Comparison of ENCODE assay signal across 10 cellular contexts in the genomic region with DNA sequence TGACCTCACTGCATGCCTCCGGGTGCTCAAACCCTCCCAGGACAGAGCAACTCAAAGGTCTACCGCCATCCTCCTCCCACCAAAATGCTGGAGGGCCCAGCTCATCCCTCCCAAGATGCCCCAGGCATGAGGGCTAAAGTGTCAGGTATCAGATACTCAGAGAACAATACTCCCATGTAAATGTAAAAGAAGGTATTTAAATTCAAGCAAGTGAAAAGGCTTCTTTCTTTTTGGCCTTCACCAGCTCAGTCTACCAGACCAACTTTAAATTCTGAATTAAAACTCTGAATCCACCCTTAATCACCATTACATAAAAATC. TPM values are rescaled to one million over a fixed set of nuclear protein-coding genes. Genes with fewer than 3 reads are reported as not detected.
DNase-seq lines count a peak whose midpoint lies in the region; ATAC-seq and TF ChIP-seq lines count a peak whose summit lies in the region.
"Had no signal": no experiment of that assay in that cellular context is flagged by ENCODE, and none has a peak within 500 bp of the region (broad histone marks: within the 10 kb centered on the region; RNA-seq: fewer than 3 reads in every experiment).

No MANE protein-coding gene starts in this region.

- H3K79me2 ChIP-seq in GM23338 (replicated peaks; ENCODE audit: insufficient read depth), result peaks cover 73% of the 10 kb centered on the region

- no peaks in the 10 kb centered on the region for H3K9me3 Mint-ChIP-seq in CD4-positive, alpha-beta T cell
- peaks cover 2% of the 10 kb centered on the region; the same call in 2 of the 3 replicates for H3K9me3 Mint-ChIP-seq in GM23338
- H3K9me3 Mint-ChIP-seq in activated CD8-positive, alpha-beta T cell treated with anti-CD3 and anti-CD28 coated beads for 36 hours, result no peaks in the 10 kb centered on the region
- H3K9me3 Mint-ChIP-seq: activated T-helper 2 cell treated with anti-CD3 and anti-CD28 coated beads, Interferon-gamma antibody, Interleukin-2, Interleukin-4, amounts not matched to agents 10 μg/mL and 5 μg/mL and 100 μg/mL, durations not matched to agents 14 hours and 24 hours and 36 hours had no signal

- no peak for ATAC-seq in CD4-positive, alpha-beta T cell (ENCODE audit: poor library complexity)
- peak; percentile 79 for ATAC-seq in GM23338
- no peak for ATAC-seq in activated CD8-positive, alpha-beta T cell treated with anti-CD3 and anti-CD28 coated beads for 36 hours
- ATAC-seq in GM18858 (IDR thresholded peaks at IDR 0.05; ENCODE audit: unreplicated experiment), result no peak

- H3K9me3 ChIP-seq in CD4-positive, alpha-beta T cell (ENCODE audit: control insufficient read depth, low read length), result no peaks in the 10 kb centered on the region

- intact Hi-C loops in CD4-positive, alpha-beta T cell (cut with DNase I, micrococcal nuclease), result loop anchor here (5.0 to 10.0 kb wide), 4 partner anchors 37 to 403 kb away; partner anchors contain the start of gene LIN9 (in 1 of the 2)
- intact Hi-C loops in activated CD8-positive, alpha-beta T cell treated with anti-CD3 and anti-CD28 coated beads for 36 hours (cut with micrococcal nuclease), result no loop called here

- peak overlapping the region; percentile 98 for H3K4me3 Mint-ChIP-seq in CD4-positive, alpha-beta T cell
- peak overlapping the region; percentile 97 for H3K4me3 Mint-ChIP-seq in GM23338
- H3K4me3 Mint-ChIP-seq in activated CD8-positive, alpha-beta T cell treated with anti-CD3 and anti-CD28 coated beads for 36 hours, result peak overlapping the region; percentile 99

- peak overlapping the region; percentile 94 for H3K27ac Mint-ChIP-seq in CD4-positive, alpha-beta T cell
- peak overlapping the region; percentile 97 for H3K27ac Mint-ChIP-seq in GM23338
- peak overlapping the region; percentile 69 for H3K27ac Mint-ChIP-seq in activated CD8-positive, alpha-beta T cell treated with anti-CD3 and anti-CD28 coated beads for 36 hours

- H3K27ac ChIP-seq in CD4-positive, alpha-beta T cell (ENCODE audit: low read depth, low read length), result no peak overlapping the region
- H3K27ac ChIP-seq in GM23338 (ENCODE audit: low read depth), result peak overlapping the region; percentile 86; the same call in 1 of the 2 replicates

- H3K4me1 Mint-ChIP-seq in CD4-positive, alpha-beta T cell (ENCODE audit: low read depth), result peaks cover 82% of the 10 kb centered on the region
- peaks cover 56% of the 10 kb centered on the region for H3K4me1 Mint-ChIP-seq in GM23338
- peaks cover 51% of the 10 kb centered on the region for H3K4me1 Mint-ChIP-seq in activated CD8-positive, alpha-beta T cell treated with anti-CD3 and anti-CD28 coated beads for 36 hours (ENCODE audit: low read depth)

- POLR2A ChIA-PET in CD4-positive, alpha-beta T cell (lab: Charles Lee), result interaction anchor here (0.7 to 6.3 kb wide), 5 partner anchors 18 to 535 kb away, joined by 3 to 102 read pairs (median 4); partner anchors contain the start of genes COQ8A and LIN9
- POLR2A ChIA-PET in activated CD8-positive, alpha-beta T cell treated with anti-CD3 and anti-CD28 coated beads for 36 hours (lab: Charles Lee), result no interaction called here

- no peak overlapping the region for H2AFZ ChIP-seq in GM23338

- H3K27me3 Mint-ChIP-seq in CD4-positive, alpha-beta T cell, result no peaks in the 10 kb centered on the region
- H3K27me3 Mint-ChIP-seq in GM23338 (ENCODE audit: insufficient read depth, low read depth, poor library complexity), result peaks cover 10% of the 10 kb centered on the region
- H3K27me3 Mint-ChIP-seq in activated CD8-positive, alpha-beta T cell treated with anti-CD3 and anti-CD28 coated beads for 36 hours, result no peaks in the 10 kb centered on the region

- H3K27me3 ChIP-seq in CD4-positive, alpha-beta T cell (ENCODE audit: control insufficient read depth, insufficient read depth, low read length), result no peaks in the 10 kb centered on the region
- no peaks in the 10 kb centered on the region for H3K27me3 ChIP-seq in GM23338 (ENCODE audit: insufficient read depth)

- peak overlapping the region; percentile 96 for H3K4me3 ChIP-seq in GM23338

- peaks cover 22% of the 10 kb centered on the region for H4K20me1 ChIP-seq in GM23338 (replicated peaks; ENCODE audit: insufficient read depth)

- peaks cover 8% of the 10 kb centered on the region; the same call in 1 of the 2 replicates for H3F3A ChIP-seq in GM23338 (replicated peaks; ENCODE audit: low read depth)

- H3K36me3 ChIP-seq in GM23338 (ENCODE audit: insufficient read depth), result peaks cover 15% of the 10 kb centered on the region

- H3K9me2 ChIP-seq in GM23338 (ENCODE audit: insufficient read depth), result no peaks in the 10 kb centered on the region

- peak overlapping the region; percentile 77 for H3K4me2 ChIP-seq in GM23338

- no peak for TF ChIP-seq CTCF in CD4-positive, alpha-beta T cell (IDR thresholded peaks at IDR 0.05)
- TF ChIP-seq CTCF in GM23338 (conservative IDR thresholded peaks at IDR 0.05; ENCODE audit: low read depth in 2 of 2), result no peak
- no peak for TF ChIP-seq CTCF in activated CD8-positive, alpha-beta T cell treated with anti-CD3 and anti-CD28 coated beads for 36 hours (IDR thresholded peaks at IDR 0.05)

- H3K4me1 ChIP-seq in GM23338 (ENCODE audit: insufficient read depth), result peaks cover 41% of the 10 kb centered on the region

- H3K36me3 Mint-ChIP-seq in CD4-positive, alpha-beta T cell (ENCODE audit: low read depth), result peaks cover 65% of the 10 kb centered on the region
- peaks cover 38% of the 10 kb centered on the region for H3K36me3 Mint-ChIP-seq in GM23338 (ENCODE audit: low read depth)
- H3K36me3 Mint-ChIP-seq in activated CD8-positive, alpha-beta T cell treated with anti-CD3 and anti-CD28 coated beads for 36 hours (ENCODE audit: low read depth), result peaks cover 38% of the 10 kb centered on the region

- CTCF ChIA-PET in CD4-positive, alpha-beta T cell (lab: Charles Lee), result no interaction called here
- CTCF ChIA-PET in activated CD8-positive, alpha-beta T cell treated with anti-CD3 and anti-CD28 coated beads for 36 hours (lab: Charles Lee), result interaction anchor here (1.3 to 1.7 kb wide), 3 partner anchors 14 to 279 kb away, joined by 3 to 4 read pairs (median 4); no protein-coding TSS in a partner anchor

- no peak for DNase-seq in CD4-positive, alpha-beta T cell
- DNase-seq in GM23338 (ENCODE audit: low spot score) (peak; percentile 91), islet precursor cell (peak; percentile 70), anterior cingulate cortex (lab: John Stamatoyannopoulos, UW) (no peak), glomerular visceral epithelial cell (ENCODE audit: extremely low spot score) (no peak)
- DNase-seq in activated CD8-positive, alpha-beta T cell treated with anti-CD3 and anti-CD28 coated beads for 36 hours, result no peak
- DNase-seq in NK-92 treated with Interleukin-12 subunit alpha and Interleukin-12 subunit beta, amount 100 ng/mL, for 24 hours (lab: John Stamatoyannopoulos, UW), result no peak
- DNase-seq: NCI-H446 treated with DMSO at 0.1 percent for 48 hours had no signal

TF ChIP-seq in GM23338, 12 proteins besides CTCF, POLR2A, EP300 and RAD21 (continues in another document):
- TF ChIP-seq JUNB (IDR thresholded peaks at IDR 0.05; ENCODE audit: unreplicated experiment), result no peak
- TF ChIP-seq CREB1 (CRISPR knock-in tag; IDR thresholded peaks at IDR 0.05; ENCODE audit: low read depth), result peak; percentile 40
- peak; percentile 67 for TF ChIP-seq POLR2AphosphoS5 (IDR thresholded peaks at IDR 0.05; ENCODE audit: low read depth)
- TF ChIP-seq EZH2 (IDR thresholded peaks at IDR 0.05; ENCODE audit: low read depth, unreplicated experiment), result no peak

RNA-seq across cellular contexts. Expression of gene PARP1, which starts 3.0 kb away (rescaled TPM):
- total RNA-seq in CD4-positive, alpha-beta T cell, result 10 to 100 TPM; 59.3 to 63.6 TPM
- total RNA-seq in GM23338 (2014; rRNA removed; shearing (Covaris generic)), result 603 and 877 TPM in 2 replicates
- 1,061 and 1,082 TPM in 2 replicates for polyA plus RNA-seq in GM23338 (2016; fragmentation: Nextera tagmentation; extraction: Ambion mirVana)
- 100 to 1,000 TPM; 203 to 206 TPM for total RNA-seq in activated CD8-positive, alpha-beta T cell treated with anti-CD3 and anti-CD28 coated beads for 36 hours

Comparison
In these comparisons a context has a peak if more than half of its experiments do, and no peak if none do; other contexts are left out.
1. DNase-seq: peak in GM23338 (single experiment) and islet precursor cell (single experiment); none in CD4-positive, alpha-beta T cell (0 of 10), activated CD8-positive, alpha-beta T cell treated with anti-CD3 and anti-CD28 coated beads for 36 hours (single experiment), anterior cingulate cortex (0 of 58), glomerular visceral epithelial cell (single experiment) and NK-92 treated with Interleukin-12 subunit alpha and Interleukin-12 subunit beta, amount 100 ng/mL, for 24 hours (single experiment).
2. Peak in every context shown above with its lines, with median percentiles within 50 percentile points of each other: H3K27ac Mint-ChIP-seq and H3K4me3 Mint-ChIP-seq.